ENCODE assay signal across 1 cellular context in genomic region chr17:49106366-49107210, GRCh38.
A peak's percentile ranks its signal among the peaks of the same experiment; 100 is the strongest.
TF ChIP-seq lines count a peak whose summit lies in the region.

No MANE protein-coding gene starts in this region.

TF ChIP-seq in HepG2, 621 proteins besides CTCF, POLR2A, EP300 and RAD21 (continued from another document and continues in another):
- TF ChIP-seq, protein P1, sequence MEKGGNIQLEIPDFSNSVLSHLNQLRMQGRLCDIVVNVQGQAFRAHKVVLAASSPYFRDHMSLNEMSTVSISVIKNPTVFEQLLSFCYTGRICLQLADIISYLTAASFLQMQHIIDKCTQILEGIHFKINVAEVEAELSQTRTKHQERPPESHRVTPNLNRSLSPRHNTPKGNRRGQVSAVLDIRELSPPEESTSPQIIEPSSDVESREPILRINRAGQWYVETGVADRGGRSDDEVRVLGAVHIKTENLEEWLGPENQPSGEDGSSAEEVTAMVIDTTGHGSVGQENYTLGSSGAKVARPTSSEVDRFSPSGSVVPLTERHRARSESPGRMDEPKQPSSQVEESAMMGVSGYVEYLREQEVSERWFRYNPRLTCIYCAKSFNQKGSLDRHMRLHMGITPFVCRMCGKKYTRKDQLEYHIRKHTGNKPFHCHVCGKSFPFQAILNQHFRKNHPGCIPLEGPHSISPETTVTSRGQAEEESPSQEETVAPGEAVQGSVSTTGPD (CRISPR knock-in tag; IDR thresholded peaks at IDR 0.05) = no peak
- peak; percentile 45; the same call in 1 of the 2 replicates for TF ChIP-seq ZNF670 (CRISPR knock-in tag; IDR thresholded peaks at IDR 0.05; ENCODE audit: borderline replicate concordance)
- peak; percentile 97 for TF ChIP-seq NCOA2 (CRISPR knock-in tag; IDR thresholded peaks at IDR 0.05)
- no peak for TF ChIP-seq TOE1 (CRISPR knock-in tag; IDR thresholded peaks at IDR 0.05)
- peak; percentile 95 for TF ChIP-seq ZSCAN9 (CRISPR knock-in tag; IDR thresholded peaks at IDR 0.05; ENCODE audit: borderline replicate concordance)
- peak; percentile 22; the same call in 1 of the 2 replicates for TF ChIP-seq ZNF557 (CRISPR knock-in tag; IDR thresholded peaks at IDR 0.05)
- no peak for TF ChIP-seq ZNF781 (CRISPR knock-in tag; IDR thresholded peaks at IDR 0.05; ENCODE audit: borderline replicate concordance, not compliant biosample characterization)
- TF ChIP-seq, protein P2, sequence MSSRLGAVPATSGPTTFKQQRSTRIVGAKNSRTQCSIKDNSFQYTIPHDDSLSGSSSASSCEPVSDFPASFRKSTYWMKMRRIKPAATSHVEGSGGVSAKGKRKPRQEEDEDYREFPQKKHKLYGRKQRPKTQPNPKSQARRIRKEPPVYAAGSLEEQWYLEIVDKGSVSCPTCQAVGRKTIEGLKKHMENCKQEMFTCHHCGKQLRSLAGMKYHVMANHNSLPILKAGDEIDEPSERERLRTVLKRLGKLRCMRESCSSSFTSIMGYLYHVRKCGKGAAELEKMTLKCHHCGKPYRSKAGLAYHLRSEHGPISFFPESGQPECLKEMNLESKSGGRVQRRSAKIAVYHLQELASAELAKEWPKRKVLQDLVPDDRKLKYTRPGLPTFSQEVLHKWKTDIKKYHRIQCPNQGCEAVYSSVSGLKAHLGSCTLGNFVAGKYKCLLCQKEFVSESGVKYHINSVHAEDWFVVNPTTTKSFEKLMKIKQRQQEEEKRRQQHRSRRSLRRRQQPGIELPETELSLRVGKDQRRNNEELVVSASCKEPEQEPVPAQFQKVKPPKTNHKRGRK (CRISPR knock-in tag; IDR thresholded peaks at IDR 0.05) = no peak
- no peak for TF ChIP-seq ZNF263 (CRISPR knock-in tag; IDR thresholded peaks at IDR 0.05)
- no peak; the same call in 1 of the 2 replicates for TF ChIP-seq GABPB1 (CRISPR knock-in tag; IDR thresholded peaks at IDR 0.05)
- peak; percentile 17; the same call in 1 of the 2 replicates for TF ChIP-seq KDM1A (CRISPR knock-in tag; IDR thresholded peaks at IDR 0.05)
- TF ChIP-seq ZNF256 (CRISPR knock-in tag; conservative IDR thresholded peaks at IDR 0.05) = no peak
- TF ChIP-seq ZNF441 (CRISPR knock-in tag; IDR thresholded peaks at IDR 0.05; ENCODE audit: borderline replicate concordance) = 0 out of 2 replicates have a peak, but pooled peaks have one; percentile 59
- peak; percentile 34; the same call in 1 of the 2 replicates for TF ChIP-seq PHF21A (CRISPR knock-in tag; IDR thresholded peaks at IDR 0.05)
- TF ChIP-seq ZNF879 (CRISPR knock-in tag; IDR thresholded peaks at IDR 0.05) = no peak
- no peak for TF ChIP-seq ATF7 (IDR thresholded peaks at IDR 0.05)
- TF ChIP-seq ATF7 (CRISPR knock-in tag; IDR thresholded peaks at IDR 0.05) = no peak
- peak; percentile 81 for TF ChIP-seq NR2F6 (IDR thresholded peaks at IDR 0.05)
- peak; percentile 80 for TF ChIP-seq NR2F6 (CRISPR knock-in tag; IDR thresholded peaks at IDR 0.05)
- peak; percentile 82; the same call in 1 of the 2 replicates for TF ChIP-seq ZNF264 (CRISPR knock-in tag; IDR thresholded peaks at IDR 0.05)
- TF ChIP-seq ZNF775 (CRISPR knock-in tag; IDR thresholded peaks at IDR 0.05; ENCODE audit: borderline replicate concordance) = no peak
- TF ChIP-seq KMT2B (CRISPR knock-in tag; IDR thresholded peaks at IDR 0.05) = peak; percentile 39; the same call in 1 of the 2 replicates
- no peak for TF ChIP-seq HOXA7 (CRISPR knock-in tag; IDR thresholded peaks at IDR 0.05)
- TF ChIP-seq KAT7 (CRISPR knock-in tag; IDR thresholded peaks at IDR 0.05; ENCODE audit: borderline replicate concordance) = 0 out of 2 replicates have a peak, but pooled peaks have one; percentile 67
- TF ChIP-seq, protein P3, sequence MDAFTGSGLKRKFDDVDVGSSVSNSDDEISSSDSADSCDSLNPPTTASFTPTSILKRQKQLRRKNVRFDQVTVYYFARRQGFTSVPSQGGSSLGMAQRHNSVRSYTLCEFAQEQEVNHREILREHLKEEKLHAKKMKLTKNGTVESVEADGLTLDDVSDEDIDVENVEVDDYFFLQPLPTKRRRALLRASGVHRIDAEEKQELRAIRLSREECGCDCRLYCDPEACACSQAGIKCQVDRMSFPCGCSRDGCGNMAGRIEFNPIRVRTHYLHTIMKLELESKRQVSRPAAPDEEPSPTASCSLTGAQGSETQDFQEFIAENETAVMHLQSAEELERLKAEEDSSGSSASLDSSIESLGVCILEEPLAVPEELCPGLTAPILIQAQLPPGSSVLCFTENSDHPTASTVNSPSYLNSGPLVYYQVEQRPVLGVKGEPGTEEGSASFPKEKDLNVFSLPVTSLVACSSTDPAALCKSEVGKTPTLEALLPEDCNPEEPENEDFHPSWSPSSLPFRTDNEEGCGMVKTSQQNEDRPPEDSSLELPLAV (CRISPR knock-in tag; conservative IDR thresholded peaks at IDR 0.05; ENCODE audit: low read depth) = no peak
- TF ChIP-seq ATRX (CRISPR knock-in tag; IDR thresholded peaks at IDR 0.05; ENCODE audit: borderline replicate concordance) = no peak
- TF ChIP-seq FOXK2 (IDR thresholded peaks at IDR 0.05) = peak; percentile 72
- peak; percentile 61; the same call in 1 of the 2 replicates for TF ChIP-seq ZNF772 (CRISPR knock-in tag; IDR thresholded peaks at IDR 0.05)
- TF ChIP-seq ZNF136 (CRISPR knock-in tag; IDR thresholded peaks at IDR 0.05; ENCODE audit: low read depth) = no peak
- TF ChIP-seq IRF2 (CRISPR knock-in tag; IDR thresholded peaks at IDR 0.05) = peak; percentile 67
- no peak for TF ChIP-seq ZNF484 (CRISPR knock-in tag; IDR thresholded peaks at IDR 0.05; ENCODE audit: borderline replicate concordance, low read depth)
- peak; percentile 77 for TF ChIP-seq KAT8 (CRISPR knock-in tag; IDR thresholded peaks at IDR 0.05)
- 0 out of 2 replicates have a peak, but pooled peaks have one; percentile 42 for TF ChIP-seq ZSCAN21 (CRISPR knock-in tag; IDR thresholded peaks at IDR 0.05; ENCODE audit: borderline replicate concordance)
- no peak for TF ChIP-seq THAP7 (CRISPR knock-in tag; IDR thresholded peaks at IDR 0.05)
- TF ChIP-seq, protein P4, sequence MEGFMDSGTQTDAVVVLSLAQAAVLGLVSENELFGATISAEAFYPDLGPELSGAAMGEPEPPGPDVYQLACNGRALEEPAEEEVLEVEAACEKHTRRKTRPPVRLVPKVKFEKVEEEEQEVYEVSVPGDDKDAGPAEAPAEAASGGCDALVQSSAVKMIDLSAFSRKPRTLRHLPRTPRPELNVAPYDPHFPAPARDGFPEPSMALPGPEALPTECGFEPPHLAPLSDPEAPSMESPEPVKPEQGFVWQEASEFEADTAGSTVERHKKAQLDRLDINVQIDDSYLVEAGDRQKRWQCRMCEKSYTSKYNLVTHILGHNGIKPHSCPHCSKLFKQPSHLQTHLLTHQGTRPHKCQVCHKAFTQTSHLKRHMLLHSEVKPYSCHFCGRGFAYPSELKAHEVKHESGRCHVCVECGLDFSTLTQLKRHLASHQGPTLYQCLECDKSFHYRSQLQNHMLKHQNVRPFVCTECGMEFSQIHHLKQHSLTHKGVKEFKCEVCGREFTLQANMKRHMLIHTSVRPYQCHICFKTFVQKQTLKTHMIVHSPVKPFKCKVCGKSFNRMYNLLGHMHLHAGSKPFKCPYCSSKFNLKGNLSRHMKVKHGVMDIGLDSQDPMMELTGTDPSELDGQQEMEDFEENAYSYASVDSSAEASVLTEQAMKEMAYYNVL (CRISPR knock-in tag; IDR thresholded peaks at IDR 0.05; ENCODE audit: borderline replicate concordance) = peak; percentile 96; the same call in 1 of the 2 replicates
- no peak for TF ChIP-seq NAIF1 (CRISPR knock-in tag; IDR thresholded peaks at IDR 0.05; ENCODE audit: borderline replicate concordance)
- peak; percentile 96 for TF ChIP-seq CEBPG (CRISPR knock-in tag; IDR thresholded peaks at IDR 0.05)
- TF ChIP-seq ZNF777 (CRISPR knock-in tag; IDR thresholded peaks at IDR 0.05) = no peak
- TF ChIP-seq HDAC1 (CRISPR knock-in tag; IDR thresholded peaks at IDR 0.05) = peak; percentile 87
- TF ChIP-seq BCL6 (CRISPR knock-in tag; IDR thresholded peaks at IDR 0.05) = peak; percentile 92
- no peak for TF ChIP-seq SIN3A (IDR thresholded peaks at IDR 0.05; ENCODE audit: borderline replicate concordance, low read depth, low read length)
- peak; percentile 95 for TF ChIP-seq DPF2 (CRISPR knock-in tag; IDR thresholded peaks at IDR 0.05; ENCODE audit: borderline replicate concordance, low read depth)
- TF ChIP-seq HMG20A (CRISPR knock-in tag; IDR thresholded peaks at IDR 0.05; ENCODE audit: borderline replicate concordance) = peak; percentile 97
- peak; percentile 30 to 63; a peak in 3 of 4 replicates for TF ChIP-seq NR2F1 (CRISPR knock-in tag; IDR thresholded peaks at IDR 0.05)
- TF ChIP-seq CCDC6 (CRISPR knock-in tag; IDR thresholded peaks at IDR 0.05) = peak; percentile 66; the same call in 1 of the 2 replicates
- no peak for TF ChIP-seq ZNF619 (CRISPR knock-in tag; IDR thresholded peaks at IDR 0.05)
- TF ChIP-seq FUBP1 (CRISPR knock-in tag; IDR thresholded peaks at IDR 0.05; ENCODE audit: borderline replicate concordance) = no peak
- TF ChIP-seq TCF7L2 (IDR thresholded peaks at IDR 0.05; ENCODE audit: low read depth, low read length) = peak; percentile 39; the same call in 1 of the 2 replicates
- no peak for TF ChIP-seq PAF1 (CRISPR knock-in tag; IDR thresholded peaks at IDR 0.05)
- 0 out of 2 replicates have a peak, but pooled peaks have one; percentile 95 for TF ChIP-seq ATF6 (CRISPR knock-in tag; conservative IDR thresholded peaks at IDR 0.05)
- TF ChIP-seq RERE (CRISPR knock-in tag; IDR thresholded peaks at IDR 0.05; ENCODE audit: low read depth) = peak; percentile 91
